Comparison of ENCODE assay signal across 1 cellular context in the genomic region with DNA sequence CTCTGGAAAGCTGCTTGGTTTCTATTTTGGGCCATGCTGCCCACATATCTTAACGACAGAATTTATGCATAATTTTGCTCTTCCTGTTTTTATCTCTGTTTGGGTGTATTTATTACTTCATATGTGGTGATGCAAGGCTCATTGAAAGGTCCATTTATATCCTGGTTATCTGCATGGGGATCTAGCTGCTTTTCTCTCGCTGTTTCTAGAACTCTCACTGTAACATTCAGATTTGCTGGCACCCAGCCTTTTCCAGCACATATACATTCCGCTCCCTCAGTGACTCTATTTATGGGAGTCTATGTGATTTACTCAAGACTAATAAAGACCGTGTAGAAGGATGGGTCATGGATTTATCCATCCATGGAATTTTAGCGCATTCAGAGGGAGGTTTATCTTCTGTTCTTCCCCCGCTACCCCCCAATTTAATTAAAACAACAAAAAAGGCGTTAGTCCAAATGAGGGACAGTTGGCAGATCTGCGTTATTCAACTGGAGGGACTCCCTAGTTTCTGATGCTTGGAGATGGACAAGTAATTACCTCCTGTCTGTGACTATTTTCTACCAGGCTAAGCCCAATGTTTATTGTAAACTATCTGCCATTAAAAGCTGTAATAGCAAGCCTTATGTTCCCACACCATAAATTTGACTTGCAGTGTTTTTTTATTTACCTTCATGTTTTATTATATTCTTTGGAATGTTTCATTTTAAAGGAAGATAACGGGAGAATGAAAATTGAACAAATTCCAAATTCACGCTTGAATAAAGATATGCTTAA.
TF ChIP-seq lines count a peak whose summit lies in the region.

No MANE protein-coding gene starts in this region.

TF ChIP-seq in HepG2, 621 proteins besides CTCF, POLR2A, EP300 and RAD21 (continued from another document):
- TF ChIP-seq, protein P1, sequence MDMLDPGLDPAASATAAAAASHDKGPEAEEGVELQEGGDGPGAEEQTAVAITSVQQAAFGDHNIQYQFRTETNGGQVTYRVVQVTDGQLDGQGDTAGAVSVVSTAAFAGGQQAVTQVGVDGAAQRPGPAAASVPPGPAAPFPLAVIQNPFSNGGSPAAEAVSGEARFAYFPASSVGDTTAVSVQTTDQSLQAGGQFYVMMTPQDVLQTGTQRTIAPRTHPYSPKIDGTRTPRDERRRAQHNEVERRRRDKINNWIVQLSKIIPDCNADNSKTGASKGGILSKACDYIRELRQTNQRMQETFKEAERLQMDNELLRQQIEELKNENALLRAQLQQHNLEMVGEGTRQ (IDR thresholded peaks at IDR 0.05; ENCODE audit: low read depth, low read length): no peak
- TF ChIP-seq, protein P1 (CRISPR knock-in tag; IDR thresholded peaks at IDR 0.05; ENCODE audit: borderline replicate concordance): no peak
- TF ChIP-seq KMT2A (CRISPR knock-in tag; IDR thresholded peaks at IDR 0.05): no peak
- TF ChIP-seq ZNF34 (CRISPR knock-in tag; IDR thresholded peaks at IDR 0.05; ENCODE audit: borderline replicate concordance): no peak
- TF ChIP-seq RFXANK (CRISPR knock-in tag; IDR thresholded peaks at IDR 0.05): no peak
- TF ChIP-seq, protein P2, sequence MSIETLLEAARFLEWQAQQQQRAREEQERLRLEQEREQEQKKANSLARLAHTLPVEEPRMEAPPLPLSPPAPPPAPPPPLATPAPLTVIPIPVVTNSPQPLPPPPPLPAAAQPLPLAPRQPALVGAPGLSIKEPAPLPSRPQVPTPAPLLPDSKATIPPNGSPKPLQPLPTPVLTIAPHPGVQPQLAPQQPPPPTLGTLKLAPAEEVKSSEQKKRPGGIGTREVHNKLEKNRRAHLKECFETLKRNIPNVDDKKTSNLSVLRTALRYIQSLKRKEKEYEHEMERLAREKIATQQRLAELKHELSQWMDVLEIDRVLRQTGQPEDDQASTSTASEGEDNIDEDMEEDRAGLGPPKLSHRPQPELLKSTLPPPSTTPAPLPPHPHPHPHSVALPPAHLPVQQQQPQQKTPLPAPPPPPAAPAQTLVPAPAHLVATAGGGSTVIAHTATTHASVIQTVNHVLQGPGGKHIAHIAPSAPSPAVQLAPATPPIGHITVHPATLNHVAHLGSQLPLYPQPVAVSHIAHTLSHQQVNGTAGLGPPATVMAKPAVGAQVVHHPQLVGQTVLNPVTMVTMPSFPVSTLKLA (IDR thresholded peaks at IDR 0.05): no peak
- TF ChIP-seq, protein P3, sequence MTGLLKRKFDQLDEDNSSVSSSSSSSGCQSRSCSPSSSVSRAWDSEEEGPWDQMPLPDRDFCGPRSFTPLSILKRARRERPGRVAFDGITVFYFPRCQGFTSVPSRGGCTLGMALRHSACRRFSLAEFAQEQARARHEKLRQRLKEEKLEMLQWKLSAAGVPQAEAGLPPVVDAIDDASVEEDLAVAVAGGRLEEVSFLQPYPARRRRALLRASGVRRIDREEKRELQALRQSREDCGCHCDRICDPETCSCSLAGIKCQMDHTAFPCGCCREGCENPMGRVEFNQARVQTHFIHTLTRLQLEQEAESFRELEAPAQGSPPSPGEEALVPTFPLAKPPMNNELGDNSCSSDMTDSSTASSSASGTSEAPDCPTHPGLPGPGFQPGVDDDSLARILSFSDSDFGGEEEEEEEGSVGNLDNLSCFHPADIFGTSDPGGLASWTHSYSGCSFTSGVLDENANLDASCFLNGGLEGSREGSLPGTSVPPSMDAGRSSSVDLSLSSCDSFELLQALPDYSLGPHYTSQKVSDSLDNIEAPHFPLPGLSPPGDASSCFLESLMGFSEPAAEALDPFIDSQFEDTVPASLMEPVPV (CRISPR knock-in tag; IDR thresholded peaks at IDR 0.05): no peak
- TF ChIP-seq ZNF24 (IDR thresholded peaks at IDR 0.05): no peak
- no peak for TF ChIP-seq HDAC1 (CRISPR knock-in tag; IDR thresholded peaks at IDR 0.05)
- no peak for TF ChIP-seq ZIK1 (CRISPR knock-in tag; IDR thresholded peaks at IDR 0.05; ENCODE audit: borderline replicate concordance, low read depth)
- no peak for TF ChIP-seq ZNF709 (CRISPR knock-in tag; IDR thresholded peaks at IDR 0.05)
- TF ChIP-seq ZNF17 (CRISPR knock-in tag; IDR thresholded peaks at IDR 0.05): no peak
